ENCODE assay signal across 17 cellular contexts in genomic region chr9:134517069-134517680, GRCh38.
DNase-seq lines count a peak whose midpoint lies in the region; ATAC-seq lines count a peak whose summit lies in the region.
"Had no signal": no experiment of that assay in that cellular context is flagged by ENCODE, and none has a peak within 500 bp of the region (broad histone marks: within the 10 kb centered on the region; RNA-seq: fewer than 3 reads in every experiment).

No MANE protein-coding gene starts in this region.

- 91% methylated on average over 18 of the region's 18 CpGs for WGBS in mesenchymal stem cell

- in situ Hi-C loops in G401 (cut with HindIII; ENCODE audit: low sequenced_read_pairs), result no loop called here

- no peak overlapping the region for H3K23ac ChIP-seq in mesenchymal stem cell (ENCODE audit: low read length in 2 of 2)

- peak overlapping the region in 1 of 2 experiments; percentile 11 for H3K18ac ChIP-seq in mesenchymal stem cell (ENCODE audit: low read depth in 1 of 2, low read length in 2 of 2)

- no peak overlapping the region for H2AFZ ChIP-seq in mesenchymal stem cell (ENCODE audit: low read depth, low read length)

- no peak overlapping the region for H2BK5ac ChIP-seq in mesenchymal stem cell (ENCODE audit: low read depth, low read length, poor library complexity, severe bottlenecking)

- no peaks in the 10 kb centered on the region for H3K36me3 ChIP-seq in mesenchymal stem cell (ENCODE audit: control insufficient read depth in 1 of 2, insufficient read depth in 2 of 2, low read depth in 1 of 2, low read length in 2 of 2)

- H3K4me3 ChIP-seq in mesenchymal stem cell (ENCODE audit: insufficient read depth in 1 of 2, low read depth in 1 of 2, low read length in 2 of 2), result no peak overlapping the region
- H3K4me3 ChIP-seq: A549 had no signal

- H3K79me1 ChIP-seq in mesenchymal stem cell (replicated peaks; ENCODE audit: low read length, poor library complexity, severe bottlenecking), result no peaks in the 10 kb centered on the region

- peak overlapping the region; percentile 49 for H3K9ac ChIP-seq in mesenchymal stem cell (ENCODE audit: low read length)

- H3K4me2 ChIP-seq in mesenchymal stem cell (ENCODE audit: low read length, poor library complexity, severe bottlenecking), result no peak overlapping the region
- H3K4me2 ChIP-seq: A549 had no signal

- H3K27me3 ChIP-seq in mesenchymal stem cell (ENCODE audit: control insufficient read depth in 1 of 2, insufficient read depth in 1 of 2, low read length in 2 of 2), result no peaks in the 10 kb centered on the region

- H2AK5ac ChIP-seq in mesenchymal stem cell (ENCODE audit: low read length, severe bottlenecking), result no peak overlapping the region

- DNase-seq in G401 (ENCODE audit: low spot score), result peak; percentile 28
- DNase-seq in NCI-H2171 (lab: John Stamatoyannopoulos, UW), result peak; percentile 96
- DNase-seq in mesenchymal stem cell, result no peak
- peak; percentile 51 for DNase-seq in posterior vena cava (ENCODE audit: low spot score)
- DNase-seq: H7, KG1, NCI-H1092, NCI-H1436, NCI-H187 treated with DMSO at 0.1 percent for 48 hours, NCI-H2107, NCI-H748 treated with DMSO at 0.1 percent for 48 hours, SIG-M5 had no signal

- peaks cover 8% of the 10 kb centered on the region for H3K4me1 ChIP-seq in mesenchymal stem cell (ENCODE audit: control insufficient read depth, insufficient read depth, low read depth, low read length)
- H3K4me1 ChIP-seq: A549 had no signal

- no peak overlapping the region for H2BK15ac ChIP-seq in mesenchymal stem cell (ENCODE audit: low read depth, poor library complexity, severe bottlenecking)

- no peak overlapping the region for H2BK12ac ChIP-seq in mesenchymal stem cell (ENCODE audit: low read length in 2 of 2)

- H3K9me3 ChIP-seq in mesenchymal stem cell (ENCODE audit: control insufficient read depth, low read length), result peaks cover 2% of the 10 kb centered on the region

- no peak overlapping the region for H3K4ac ChIP-seq in mesenchymal stem cell (ENCODE audit: low read depth in 1 of 2, low read length in 2 of 2)

- no peak overlapping the region for H3K14ac ChIP-seq in mesenchymal stem cell (ENCODE audit: low read length in 2 of 2)

- H4K8ac ChIP-seq in mesenchymal stem cell (ENCODE audit: low read length), result peak overlapping the region; percentile 4

- H4K91ac ChIP-seq in mesenchymal stem cell (ENCODE audit: low read length), result no peak overlapping the region

- peak overlapping the region; percentile 15 for H2BK120ac ChIP-seq in mesenchymal stem cell (ENCODE audit: low read depth, low read length)

- ATAC-seq in HG03342 (IDR thresholded peaks at IDR 0.05; ENCODE audit: unreplicated experiment), result no peak
- ATAC-seq in GM21367 (IDR thresholded peaks at IDR 0.05; ENCODE audit: unreplicated experiment), result no peak
- no peak for ATAC-seq in HG03108 (IDR thresholded peaks at IDR 0.05; ENCODE audit: unreplicated experiment)
- ATAC-seq: A549 had no signal

- no peak overlapping the region for H3K27ac ChIP-seq in mesenchymal stem cell (ENCODE audit: low read length, poor library complexity, severe bottlenecking)
- H3K27ac ChIP-seq: A549, RWPE1 had no signal

- intact Hi-C loops in posterior vena cava (cut with DNase I), result no loop called here
